8 cellular contexts compared by ENCODE assay signal in genomic region chr5:138952962-138953361, GRCh38.
DNase-seq lines count a peak whose midpoint lies in the region; ATAC-seq, FAIRE-seq and TF ChIP-seq lines count a peak whose summit lies in the region.

No MANE protein-coding gene starts in this region.

- no peak overlapping the region for H3K4me3 ChIP-seq in RWPE2 (ENCODE audit: severe bottlenecking)

- no peaks in the 10 kb centered on the region for H3K9me3 ChIP-seq in RWPE2 (ENCODE audit: severe bottlenecking)

- H3K4me1 ChIP-seq in RWPE2 (ENCODE audit: insufficient read depth, poor library complexity, severe bottlenecking): no peaks in the 10 kb centered on the region

- no peak for FAIRE-seq in urothelium cell line (lab: Jason Lieb, UNC)

- intact Hi-C loops in left ventricle myocardium superior (cut with micrococcal nuclease): no loop called here

- CTCF ChIA-PET in HEK293T (lab: Yijun Ruan, JAX): no interaction called here

- 0 out of 2 replicates have a peak, but pooled peaks cover 3% of the 10 kb centered on the region for H3K36me3 ChIP-seq in RWPE2 (ENCODE audit: low read depth)

- ATAC-seq in GM19043 (IDR thresholded peaks at IDR 0.05; ENCODE audit: low read depth, unreplicated experiment): peak; percentile 21
- ATAC-seq in RWPE2 (ENCODE audit: low read depth): no peak
- ATAC-seq in left ventricle myocardium superior: peak; percentile 3
- ATAC-seq in GM21360 (IDR thresholded peaks at IDR 0.05; ENCODE audit: unreplicated experiment): no peak

- H3K27ac ChIP-seq in RWPE2 (ENCODE audit: poor library complexity, severe bottlenecking): no peak overlapping the region

- POLR2A ChIA-PET in HEK293T (lab: Yijun Ruan, JAX): no interaction called here

- DNase-seq in RWPE2 (ENCODE audit: low spot score): peak; percentile 50
- DNase-seq in left ventricle myocardium superior: peak; percentile 56
- peak; percentile 52 for DNase-seq in retina
- DNase-seq in stimulated activated CD4-positive, alpha-beta T cell treated with anti-CD3 and anti-CD28 coated beads, Interleukin-4, amount 100 ng/mL, for 4 hours: no peak
- no peak for DNase-seq in HEK293T (ENCODE audit: extremely low spot score)
- no peak for DNase-seq in urothelium cell line (ENCODE audit: low spot score)

- no peaks in the 10 kb centered on the region for H3K27me3 ChIP-seq in RWPE2 (ENCODE audit: insufficient read depth, poor library complexity, severe bottlenecking)

- TF ChIP-seq CTCF in RWPE2 (IDR thresholded peaks at IDR 0.05; ENCODE audit: poor library complexity, severe bottlenecking): no peak

TF ChIP-seq in HEK293T, 16 proteins besides CTCF, POLR2A, EP300 and RAD21:
- TF ChIP-seq TARDBP (IDR thresholded peaks at IDR 0.05) (no peak), LEF1 (IDR thresholded peaks at IDR 0.05; ENCODE audit: borderline replicate concordance) (no peak), CTBP1 (IDR thresholded peaks at IDR 0.05; ENCODE audit: borderline replicate concordance) (no peak), NFRKB (IDR thresholded peaks at IDR 0.05) (no peak), L3MBTL2 (conservative IDR thresholded peaks at IDR 0.05) (no peak), BHLHE40 (IDR thresholded peaks at IDR 0.05; ENCODE audit: borderline replicate concordance) (no peak)

Comparison
In these comparisons a context has a peak if more than half of its experiments do, and no peak if none do; other contexts are left out.
1. ATAC-seq: peak in GM19043 (single experiment) and left ventricle myocardium superior (single experiment); none in RWPE2 (single experiment) and GM21360 (single experiment).
2. DNase-seq: peak in RWPE2 (single experiment), left ventricle myocardium superior (single experiment) and retina (single experiment); none in stimulated activated CD4-positive, alpha-beta T cell treated with anti-CD3 and anti-CD28 coated beads, Interleukin-4, amount 100 ng/mL, for 4 hours (0 of 2), HEK293T (single experiment) and urothelium cell line (single experiment).